Comparison of ENCODE assay signal across 28 cellular contexts in the genomic region with DNA sequence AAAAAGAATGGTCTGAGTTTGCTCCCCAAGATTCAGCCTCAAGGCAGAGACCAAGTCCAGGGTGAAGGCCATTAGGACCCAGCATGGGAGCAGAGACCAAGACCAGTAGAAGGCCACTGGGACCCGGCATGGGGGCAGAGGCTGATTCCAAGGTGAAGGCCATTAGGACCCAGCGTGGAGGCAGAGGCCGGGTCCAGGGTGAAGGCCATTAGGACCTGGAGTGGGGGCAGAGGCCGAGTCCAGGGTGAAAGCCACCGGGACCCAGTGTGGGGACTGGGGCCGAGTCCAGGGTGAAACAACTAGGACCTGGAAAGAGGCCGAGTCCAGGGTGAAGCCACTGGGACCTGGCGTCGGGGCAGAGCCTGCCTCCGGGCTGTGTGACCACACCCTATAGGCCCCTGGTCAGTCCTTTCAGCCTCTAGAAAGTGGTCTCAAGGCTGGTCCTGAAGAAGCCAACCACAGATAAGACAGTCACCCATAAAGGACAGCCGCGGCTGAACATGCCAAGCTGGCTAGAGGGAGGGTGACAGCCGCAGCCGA.
"Had no signal": no experiment of that assay in that cellular context is flagged by ENCODE, and none has a peak within 500 bp of the region (broad histone marks: within the 10 kb centered on the region; RNA-seq: fewer than 3 reads in every experiment).

No MANE protein-coding gene starts in this region.

- H3K4me3 Mint-ChIP-seq: activated CD4-positive, alpha-beta memory T cell treated with anti-CD3 and anti-CD28 coated beads, Interleukin-2, amount 10 ng/mL, durations not matched to agents 7 days and 5 days; activated CD4-positive, alpha-beta T cell treated with anti-CD3 and anti-CD28 coated beads, Interleukin-2, amount 10 ng/mL, durations not matched to agents 7 days and 5 days; activated naive CD4-positive, alpha-beta T cell treated with anti-CD3 and anti-CD28 coated beads, Interleukin-2, amount 10 ng/mL, durations not matched to agents 7 days and 5 days; activated T-cell treated with anti-CD3 and anti-CD28 coated beads, Interleukin-2, amount 50 U/mL, for 24 hours; activated T-cell treated with anti-CD3 and anti-CD28 coated beads, Interleukin-2, amount 50 U/mL, for 72 hours; effector memory CD8-positive, alpha-beta T cell; T-helper 17 cell had no signal

- H3K4me1 ChIP-seq: esophagus squamous epithelium, gastroesophageal sphincter had no signal

- H3K27me3 ChIP-seq: brain microvascular endothelial cell had no signal

- H3K36me3 Mint-ChIP-seq: activated naive CD4-positive, alpha-beta T cell treated with anti-CD3 and anti-CD28 coated beads, Interleukin-2, amount 10 ng/mL, durations not matched to agents 7 days and 5 days; activated naive CD4-positive, alpha-beta T cell treated with anti-CD3 and anti-CD28 coated beads, Interleukin-2, amount 50 U/mL, for 72 hours had no signal

- H3K9me3 ChIP-seq: esophagus squamous epithelium, gastroesophageal sphincter had no signal

- H3K4me1 Mint-ChIP-seq: activated CD4-positive, alpha-beta memory T cell treated with anti-CD3 and anti-CD28 coated beads, Interleukin-2, amount 10 ng/mL, durations not matched to agents 7 days and 5 days; activated CD4-positive, alpha-beta T cell treated with anti-CD3 and anti-CD28 coated beads, Interleukin-2, amount 10 ng/mL, durations not matched to agents 7 days and 5 days; activated naive CD4-positive, alpha-beta T cell treated with anti-CD3 and anti-CD28 coated beads, Interleukin-2, amount 10 ng/mL, durations not matched to agents 7 days and 5 days; T-helper 17 cell had no signal

- DNase-seq: activated CD4-positive, alpha-beta memory T cell treated with anti-CD3 and anti-CD28 coated beads, Interleukin-2, amount 10 ng/mL, durations not matched to agents 7 days and 5 days; activated CD4-positive, alpha-beta T cell treated with anti-CD3 and anti-CD28 coated beads for 4 hours; activated CD4-positive, alpha-beta T cell treated with anti-CD3 and anti-CD28 coated beads, Interleukin-2, amount 10 ng/mL, durations not matched to agents 7 days and 5 days; activated CD4-positive, alpha-beta T cell treated with anti-CD3 and anti-CD28 coated beads, Interleukin-2, amount 50 U/mL, for 4 hours; activated CD4-positive, CD25-positive, alpha-beta regulatory T cell; activated CD4-positive, CD25-positive, alpha-beta regulatory T cell treated with anti-CD3 and anti-CD28 coated beads, Interleukin-2, amount 50 U/mL, for 72 hours; activated CD8-positive, alpha-beta memory T cell treated with anti-CD3 and anti-CD28 coated beads, Interleukin-2, amount 50 U/mL, for 48 hours; activated gamma-delta T cell; activated naive CD4-positive, alpha-beta T cell; activated naive CD4-positive, alpha-beta T cell treated with anti-CD3 and anti-CD28 coated beads, Interleukin-2, amount 10 ng/mL, durations not matched to agents 7 days and 5 days; activated T-cell treated with anti-CD3 and anti-CD28 coated beads for 4 hours; activated T-cell treated with anti-CD3 and anti-CD28 coated beads, Interleukin-2, amount 50 U/mL, for 24 hours; activated T-cell treated with anti-CD3 and anti-CD28 coated beads, Interleukin-2, amount 50 U/mL, for 72 hours; amniotic stem cell; anterior cingulate cortex; brain microvascular endothelial cell; caudate nucleus; cortex of kidney; dermis blood vessel endothelial cell; effector CD4-positive, alpha-beta T cell; effector memory CD8-positive, alpha-beta T cell; erythroblast; esophagus squamous epithelium; foreskin melanocyte; T-helper 1 cell; T-helper 17 cell had no signal

- H3K36me3 ChIP-seq: brain microvascular endothelial cell, esophagus squamous epithelium, gastroesophageal sphincter had no signal

- H3K27ac ChIP-seq: brain microvascular endothelial cell, esophagus squamous epithelium, gastroesophageal sphincter had no signal

- H3K27ac Mint-ChIP-seq: activated CD4-positive, alpha-beta memory T cell treated with anti-CD3 and anti-CD28 coated beads, Interleukin-2, amount 10 ng/mL, durations not matched to agents 7 days and 5 days; activated CD4-positive, alpha-beta T cell treated with anti-CD3 and anti-CD28 coated beads, Interleukin-2, amount 10 ng/mL, durations not matched to agents 7 days and 5 days; activated naive CD4-positive, alpha-beta T cell treated with anti-CD3 and anti-CD28 coated beads, Interleukin-2, amount 10 ng/mL, durations not matched to agents 7 days and 5 days; activated naive CD4-positive, alpha-beta T cell treated with anti-CD3 and anti-CD28 coated beads, Interleukin-2, amount 50 U/mL, for 72 hours; activated T-cell treated with anti-CD3 and anti-CD28 coated beads, Interleukin-2, amount 50 U/mL, for 24 hours; activated T-cell treated with anti-CD3 and anti-CD28 coated beads, Interleukin-2, amount 50 U/mL, for 72 hours; effector memory CD8-positive, alpha-beta T cell; T-helper 17 cell had no signal

- H3K9me3 Mint-ChIP-seq: activated CD4-positive, alpha-beta memory T cell treated with anti-CD3 and anti-CD28 coated beads, Interleukin-2, amount 10 ng/mL, durations not matched to agents 7 days and 5 days; activated CD4-positive, alpha-beta T cell treated with anti-CD3 and anti-CD28 coated beads, Interleukin-2, amount 10 ng/mL, durations not matched to agents 7 days and 5 days; activated naive CD4-positive, alpha-beta T cell treated with anti-CD3 and anti-CD28 coated beads, Interleukin-2, amount 10 ng/mL, durations not matched to agents 7 days and 5 days; activated naive CD4-positive, alpha-beta T cell treated with anti-CD3 and anti-CD28 coated beads, Interleukin-2, amount 50 U/mL, for 72 hours; activated T-cell treated with anti-CD3 and anti-CD28 coated beads, Interleukin-2, amount 50 U/mL, for 24 hours; activated T-cell treated with anti-CD3 and anti-CD28 coated beads, Interleukin-2, amount 50 U/mL, for 72 hours; effector memory CD8-positive, alpha-beta T cell had no signal

- ATAC-seq: activated naive CD4-positive, alpha-beta T cell treated with anti-CD3 and anti-CD28 coated beads, Interleukin-2, amount 50 U/mL, for 72 hours; activated T-cell treated with anti-CD3 and anti-CD28 coated beads, Interleukin-2, amount 50 U/mL, for 72 hours; effector memory CD8-positive, alpha-beta T cell; gastroesophageal sphincter; T-helper 17 cell had no signal

- H3K4me3 ChIP-seq: esophagus squamous epithelium, gastroesophageal sphincter had no signal

- H3K27me3 Mint-ChIP-seq: activated CD4-positive, alpha-beta memory T cell treated with anti-CD3 and anti-CD28 coated beads, Interleukin-2, amount 10 ng/mL, durations not matched to agents 7 days and 5 days; activated CD4-positive, alpha-beta T cell treated with anti-CD3 and anti-CD28 coated beads, Interleukin-2, amount 10 ng/mL, durations not matched to agents 7 days and 5 days had no signal
